ENCODE assay signal across 8 cellular contexts in the genomic region with DNA sequence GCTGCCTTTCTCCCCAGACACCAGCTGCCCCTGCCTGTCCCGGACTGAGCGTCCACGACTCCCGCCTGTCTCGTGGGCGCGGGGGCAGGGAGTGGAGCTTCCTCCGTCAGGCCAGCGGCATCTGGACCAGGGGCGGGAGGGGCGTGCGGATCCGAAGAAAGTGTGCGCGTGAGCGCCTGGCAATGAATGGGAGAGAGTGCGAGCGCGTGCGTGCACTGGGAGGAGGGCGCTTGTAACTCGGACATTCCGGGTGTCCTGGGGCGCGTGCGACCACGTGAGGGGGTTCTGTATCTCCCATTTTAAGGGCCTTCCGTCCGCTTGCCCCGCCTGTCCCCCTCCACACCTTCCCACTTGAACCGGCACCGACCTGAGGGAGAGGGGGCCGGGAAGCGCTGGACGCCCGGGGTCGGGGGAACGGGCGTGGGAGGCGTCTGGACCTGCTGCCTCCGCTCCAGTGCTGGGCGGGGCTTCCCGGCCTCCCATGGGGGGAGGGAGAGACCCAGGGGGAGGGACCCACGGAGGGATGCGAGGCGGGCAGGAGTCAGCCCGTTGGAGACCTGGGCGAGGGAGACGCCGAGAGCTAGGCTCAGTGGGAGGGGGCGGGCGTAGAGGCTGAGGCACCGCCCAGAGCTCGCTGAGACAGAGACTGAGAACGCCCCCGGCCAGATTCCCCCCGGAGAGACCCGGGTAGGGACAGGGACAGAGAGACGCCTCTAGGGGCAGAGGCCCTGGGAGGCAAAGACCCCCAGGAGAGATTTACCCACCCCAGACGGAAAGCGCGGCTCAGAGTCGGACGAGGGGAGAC. TPM values are rescaled to one million over a fixed set of nuclear protein-coding genes. Genes with fewer than 3 reads are reported as not detected.
DNase-seq lines count a peak whose midpoint lies in the region; ATAC-seq and TF ChIP-seq lines count a peak whose summit lies in the region.

KREMEN2 (plus strand) TSS at position 665 of the 805 bp plus-strand sequence. CDS start 246 bp downstream, outside the sequence.

- H3K4me1 Mint-ChIP-seq in activated naive CD8-positive, alpha-beta T cell (ENCODE audit: low read depth) = peaks cover 26% of the 10 kb centered on the region

- peaks cover 39% of the 10 kb centered on the region for H3K27me3 ChIP-seq in BJ (ENCODE audit: control insufficient read depth, insufficient read depth, low read length)
- peaks cover 94% of the 10 kb centered on the region for H3K27me3 ChIP-seq in transverse colon

- no peaks in the 10 kb centered on the region for H3K36me3 ChIP-seq in BJ (ENCODE audit: control insufficient read depth, insufficient read depth, low read length)
- no peaks in the 10 kb centered on the region for H3K36me3 ChIP-seq in transverse colon

- WGBS in transverse colon (ENCODE audit: low coverage in 1 of 2), 2 donors = 1% methylated on average over 58 of the region's 64 CpGs; no CpG with 5 or more reads in 1 of the 2 donors

- H3K27ac ChIP-seq in transverse colon = no peak within 1 kb of the TSS

- H3K9me3 ChIP-seq in transverse colon = no peaks in the 10 kb centered on the region

- peaks cover 5% of the 10 kb centered on the region for H3K27me3 Mint-ChIP-seq in activated naive CD8-positive, alpha-beta T cell

- H3K27ac Mint-ChIP-seq in activated naive CD8-positive, alpha-beta T cell = no peak within 1 kb of the TSS

- DNase-seq in BJ (ENCODE audit: low read depth) (no peak), NCI-H82 (lab: John Stamatoyannopoulos, UW) (peak; percentile 98), left lobe of liver (ENCODE audit: low spot score) (peak; percentile 39), transverse colon (peak; percentile 21), ureter (ENCODE audit: low spot score) (no peak)

- peak within 1 kb of the TSS; percentile 85 for H3K4me3 Mint-ChIP-seq in activated naive CD8-positive, alpha-beta T cell

- TF ChIP-seq CTCF in BJ (IDR thresholded peaks at IDR 0.05; ENCODE audit: insufficient read depth, low read depth, low read length) (no peak), transverse colon (IDR thresholded peaks at IDR 0.05) (no peak)

- H3K4me1 ChIP-seq in transverse colon = peaks cover 30 to 51% (median 48%) of the 10 kb centered on the region in 4 donors

- peak within 1 kb of the TSS; percentile 21 for H3K4me3 ChIP-seq in BJ (ENCODE audit: low read depth, low read length)
- H3K4me3 ChIP-seq in transverse colon = peak within 1 kb of the TSS in 2 of 4 donors; percentile 31 to 41

- no peak for ATAC-seq in left lobe of liver
- ATAC-seq in GM21390 (IDR thresholded peaks at IDR 0.05; ENCODE audit: unreplicated experiment) = no peak

- no peaks in the 10 kb centered on the region for H3K9me3 Mint-ChIP-seq in activated naive CD8-positive, alpha-beta T cell (ENCODE audit: low read depth)

- POLR2A ChIA-PET in BJ (lab: Charles Lee) = interaction anchor here (0.6 kb wide), 1 partner anchor 96 kb away, joined by 3 read pairs; no protein-coding TSS in a partner anchor

- H3K36me3 Mint-ChIP-seq in activated naive CD8-positive, alpha-beta T cell = no peaks in the 10 kb centered on the region

- no peak for TF ChIP-seq EP300 in transverse colon (IDR thresholded peaks at IDR 0.05; ENCODE audit: low read depth)

- TF ChIP-seq POLR2A in GM18951 (IDR thresholded peaks at IDR 0.05; ENCODE audit: extremely low read depth, insufficient read depth, insufficient read length) = peak; percentile 34
- no peak for TF ChIP-seq POLR2A in transverse colon (IDR thresholded peaks at IDR 0.05)

- in situ Hi-C loops in GM18951 (cut with MboI; ENCODE audit: low sequenced_read_pairs, unreplicated experiment) (no loop called here), transverse colon (cut with MboI; ENCODE audit: low pct_ligation_motif_present in 1 of 4, low pct_unique_long_range_greater_than_20kb in 1 of 4, low sequenced_read_pairs in 3 of 4) (no loop called here)

- intact Hi-C loops in transverse colon (cut with DNase I; ENCODE audit: low total_unique reads) = no loop called here

- CTCF ChIA-PET in BJ (lab: Yijun Ruan, JAX) = interaction anchor here (0.7 to 1.2 kb wide), 3 partner anchors 8 to 37 kb away, joined by 3 to 5 read pairs (median 3); no protein-coding TSS in a partner anchor

RNA-seq across cellular contexts. Expression of gene KREMEN2, which starts in this region (rescaled TPM):
- polyA plus RNA-seq in BJ (2011; rRNA removed) = not detected in 2 replicates
- polyA minus RNA-seq in BJ (2011; rRNA and poly(A)+ RNA removed) = not detected in 2 replicates
- not detected for total RNA-seq in left lobe of liver
- 1 to 10 TPM in 2 of 4 donors, under 1 TPM in 1, not detected in 1; 0.79 to 3.2 (median 1.1) TPM for total RNA-seq in transverse colon
- not detected for total RNA-seq in ureter

Comparison
In these comparisons a context has a peak if more than half of its experiments do, and no peak if none do; other contexts are left out.
1. Peak in DNase-seq in left lobe of liver; RNA of the gene not detected or under 1 TPM.
2. DNase-seq: peak in NCI-H82 (single experiment) and transverse colon (single experiment); none in BJ (single experiment) and ureter (single experiment).